In the genomic region with DNA sequence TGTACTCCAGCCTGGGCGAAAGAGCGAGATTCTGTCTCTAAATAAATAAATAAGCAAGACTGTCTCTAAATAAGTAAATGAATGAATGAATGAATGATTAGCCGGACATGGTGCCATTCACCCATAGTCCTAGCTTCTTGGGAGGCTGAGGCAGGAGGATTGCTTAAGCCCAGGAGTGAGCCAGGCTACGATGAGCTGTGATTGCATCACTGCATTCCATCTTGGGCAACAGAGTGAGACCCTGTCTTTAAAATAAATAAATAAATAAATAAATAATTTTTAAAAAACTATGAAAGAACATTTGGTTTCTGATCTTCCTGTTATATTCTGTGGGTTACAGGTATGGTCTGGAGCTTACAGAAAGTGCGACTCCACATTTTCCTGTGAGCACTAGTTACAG, we compare ENCODE assay signal across 41 cellular contexts.
"Had no signal": no experiment of that assay in that cellular context is flagged by ENCODE, and none has a peak within 500 bp of the region (broad histone marks: within the 10 kb centered on the region; RNA-seq: fewer than 3 reads in every experiment).

No MANE protein-coding gene starts in this region.

- H3K4me1 Mint-ChIP-seq: activated B cell treated with CpG ODN at 0.5 μM for 24 hours; brain; central memory CD8-positive, alpha-beta T cell had no signal

- H3K4me1 ChIP-seq: adrenal gland, Peyer's patch, SJSA1 had no signal

- H3K4me3 Mint-ChIP-seq: activated B cell treated with CpG ODN at 0.5 μM for 24 hours; activated CD4-positive, alpha-beta memory T cell treated with anti-CD3 and anti-CD28 coated beads for 36 hours; activated naive CD4-positive, alpha-beta T cell treated with anti-CD3 and anti-CD28 coated beads for 36 hours; activated T-cell treated with anti-CD3 and anti-CD28 coated beads, Interleukin-2, amount 50 U/mL, for 4 hours; activated T-helper 1 cell treated with anti-CD3 and anti-CD28 coated beads, Interleukin-12 subunit alpha, Interleukin-12 subunit beta, Interleukin-2, Interleukin-4 antibody, amounts not matched to agents 30 ng/mL and 10 ng/mL and 1 ng/mL, durations not matched to agents 14 hours and 24 hours and 36 hours; brain; central memory CD8-positive, alpha-beta T cell had no signal

- H3K27me3 Mint-ChIP-seq: activated B cell treated with CpG ODN at 0.5 μM for 24 hours; activated CD4-positive, alpha-beta memory T cell treated with anti-CD3 and anti-CD28 coated beads for 36 hours; brain; central memory CD8-positive, alpha-beta T cell had no signal

- H3K27ac ChIP-seq: adrenal gland, cardiac muscle cell, Peyer's patch, SJSA1, VCaP had no signal

- H3K9me3 ChIP-seq: adrenal gland, Peyer's patch, SJSA1 had no signal

- H3K4me3 ChIP-seq: adrenal gland, cardiac muscle cell, Peyer's patch, SJSA1 had no signal

- ATAC-seq: activated naive CD4-positive, alpha-beta T cell treated with anti-CD3 and anti-CD28 coated beads, Interleukin-2, amount 50 U/mL, for 72 hours; activated T-cell treated with anti-CD3 and anti-CD28 coated beads, Interleukin-2, amount 50 U/mL, for 4 hours; PC-3 had no signal

- H3K27me3 ChIP-seq: adrenal gland, cardiac muscle cell, Peyer's patch, SJSA1 had no signal

- DNase-seq: activated B cell treated with CpG ODN at 0.5 μM for 24 hours; activated CD4-positive, alpha-beta memory T cell treated with anti-CD3 and anti-CD28 coated beads for 36 hours; activated CD4-positive, alpha-beta T cell treated with anti-CD3 and anti-CD28 coated beads for 4 hours; activated CD4-positive, alpha-beta T cell treated with anti-CD3 and anti-CD28 coated beads, Interleukin-2, amount 50 U/mL, for 1 hour; activated CD4-positive, CD25-positive, alpha-beta regulatory T cell treated with anti-CD3 and anti-CD28 coated beads, Interleukin-2, amount 50 U/mL, for 72 hours; activated CD8-positive, alpha-beta memory T cell treated with anti-CD3 and anti-CD28 coated beads, Interleukin-2, amount 50 U/mL, for 4 hours; activated gamma-delta T cell treated with Interleukin-2 at 50 U/mL for 16 hours; activated naive CD4-positive, alpha-beta T cell treated with anti-CD3 and anti-CD28 coated beads for 36 hours; activated T-cell treated with anti-CD3 and anti-CD28 coated beads for 4 hours; activated T-cell treated with anti-CD3 and anti-CD28 coated beads, Interleukin-2, amount 50 U/mL, for 4 hours; adrenal gland; anterior cingulate cortex; Karpas-422; MM.1S; MV-4-11; NCI-H1092; NCI-H1417; NCI-H146; NCI-H187; NCI-H2029 treated with DMSO at 0.1 percent for 48 hours; NCI-H2107; NCI-H2171; NCI-H510A; NCI-H526; NCI-H748 treated with DMSO at 0.1 percent for 48 hours; NK-92 treated with Interleukin-12 subunit alpha and Interleukin-12 subunit beta, amount 100 ng/mL, for 24 hours; PC-3; Peyer's patch; RPMI8226; SHP77 treated with DMSO at 0.1 percent for 48 hours; SW 1271; T-helper 1 cell; T-helper 2 cell; T-helper 9 cell had no signal

- H3K9me3 Mint-ChIP-seq: activated B cell treated with CpG ODN at 0.5 μM for 24 hours; activated CD4-positive, alpha-beta memory T cell treated with anti-CD3 and anti-CD28 coated beads for 36 hours; activated naive CD4-positive, alpha-beta T cell treated with anti-CD3 and anti-CD28 coated beads for 36 hours; activated naive CD4-positive, alpha-beta T cell treated with anti-CD3 and anti-CD28 coated beads, Interleukin-2, amount 50 U/mL, for 72 hours; activated T-cell treated with anti-CD3 and anti-CD28 coated beads, Interleukin-2, amount 50 U/mL, for 4 hours; activated T-helper 1 cell treated with anti-CD3 and anti-CD28 coated beads, Interleukin-12 subunit alpha, Interleukin-12 subunit beta, Interleukin-2, Interleukin-4 antibody, amounts not matched to agents 30 ng/mL and 10 ng/mL and 1 ng/mL, durations not matched to agents 14 hours and 24 hours and 36 hours; brain; central memory CD8-positive, alpha-beta T cell had no signal

- H3K27ac Mint-ChIP-seq: activated B cell treated with CpG ODN at 0.5 μM for 24 hours; activated CD4-positive, alpha-beta memory T cell treated with anti-CD3 and anti-CD28 coated beads for 36 hours; activated naive CD4-positive, alpha-beta T cell treated with anti-CD3 and anti-CD28 coated beads for 36 hours; activated naive CD4-positive, alpha-beta T cell treated with anti-CD3 and anti-CD28 coated beads, Interleukin-2, amount 50 U/mL, for 72 hours; activated T-helper 1 cell treated with anti-CD3 and anti-CD28 coated beads, Interleukin-12 subunit alpha, Interleukin-12 subunit beta, Interleukin-2, Interleukin-4 antibody, amounts not matched to agents 30 ng/mL and 10 ng/mL and 1 ng/mL, durations not matched to agents 14 hours and 24 hours and 36 hours had no signal
